ENCODE assay signal across 4 cellular contexts in the genomic region with DNA sequence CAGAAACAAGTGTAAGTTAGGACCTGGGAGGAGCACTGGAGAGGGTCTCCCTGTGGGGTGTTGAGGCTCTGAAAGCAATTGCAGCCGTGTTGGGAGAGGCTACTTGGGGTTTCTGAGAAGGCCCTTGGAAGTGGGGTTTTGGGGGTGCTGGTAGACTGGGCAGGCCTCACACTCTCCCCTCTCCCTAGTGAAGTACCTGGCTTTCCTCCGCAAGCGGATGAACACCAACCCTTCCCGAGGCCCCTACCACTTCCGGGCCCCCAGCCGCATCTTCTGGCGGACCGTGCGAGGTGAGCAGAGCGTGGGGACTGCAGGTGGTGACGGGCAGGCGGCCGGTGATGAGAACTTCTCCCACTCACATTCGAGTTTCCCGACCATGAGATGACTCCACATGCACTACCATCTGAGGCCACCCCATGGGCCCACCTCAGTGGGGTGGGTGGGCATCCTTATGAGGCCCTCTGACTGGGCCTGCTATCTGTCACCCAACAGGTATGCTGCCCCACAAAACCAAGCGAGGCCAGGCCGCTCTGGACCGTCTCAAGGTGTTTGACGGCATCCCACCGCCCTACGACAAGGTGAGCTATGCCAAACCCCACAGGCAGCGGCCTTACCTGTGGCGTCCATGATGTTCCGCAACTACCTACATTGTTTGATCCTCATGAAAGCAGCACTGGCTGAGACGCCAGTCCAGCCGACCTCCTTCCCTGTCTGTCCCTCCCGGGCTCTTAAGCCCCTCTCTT. TPM values are rescaled to one million over a fixed set of nuclear protein-coding genes. Genes with fewer than 3 reads are reported as not detected.
DNase-seq lines count a peak whose midpoint lies in the region; FAIRE-seq and TF ChIP-seq lines count a peak whose summit lies in the region.

No MANE protein-coding gene starts in this region.

- H4K20me1 ChIP-seq in Karpas-422 (ENCODE audit: insufficient read depth, low read depth, low read length) (peaks cover 41% of the 10 kb centered on the region), keratinocyte (ENCODE audit: control insufficient read depth, extremely low read depth, insufficient read depth, low read length) (peaks cover 25% of the 10 kb centered on the region)

- no peak for FAIRE-seq in keratinocyte (lab: Jason Lieb, UNC)

- dilution Hi-C loops in keratinocyte (cut with MboI; ENCODE audit: extremely low pct_ligation_motif_present, low sequenced_read_pairs): no loop called here

- DNase-seq in Karpas-422 (peak; percentile 42), keratinocyte (ENCODE audit: low read depth, low spot score) (no peak), KBM-7 (no peak), A172 (ENCODE audit: low spot score) (no peak)

- H3K9me1 ChIP-seq in keratinocyte (ENCODE audit: control insufficient read depth, extremely low read depth, insufficient read depth, low read length): no peaks in the 10 kb centered on the region

- no peak overlapping the region for H3K27ac ChIP-seq in Karpas-422 (ENCODE audit: low read length)
- peak overlapping the region; percentile 99 for H3K27ac ChIP-seq in keratinocyte (ENCODE audit: control insufficient read depth, insufficient read depth, low read length)

- H3K9ac ChIP-seq in Karpas-422 (ENCODE audit: low read length) (no peak overlapping the region), keratinocyte (ENCODE audit: control insufficient read depth, extremely low read depth, insufficient read depth, low read length) (peak overlapping the region; percentile 100)

- TF ChIP-seq CTCF in keratinocyte (optimal IDR thresholded peaks at IDR 0.05 in 1 of 3, IDR thresholded peaks at IDR 0.05 in 1 of 3, conservative IDR thresholded peaks at IDR 0.05 in 1 of 3; ENCODE audit: extremely low read depth in 1 of 3, insufficient read depth in 2 of 3, low read length in 3 of 3): no peak

- H3K9me3 ChIP-seq in Karpas-422 (ENCODE audit: low read length) (no peaks in the 10 kb centered on the region), keratinocyte (ENCODE audit: control insufficient read depth, low read depth, low read length) (no peaks in the 10 kb centered on the region)

- peaks cover 22% of the 10 kb centered on the region for H3K4me1 ChIP-seq in Karpas-422 (ENCODE audit: low read length)
- peaks cover 9% of the 10 kb centered on the region for H3K4me1 ChIP-seq in keratinocyte (ENCODE audit: control insufficient read depth, extremely low read depth, insufficient read depth, low read length)

- in situ Hi-C loops in KBM-7 (cut with MboI; ENCODE audit: low pct_unique_long_range_greater_than_20kb, low sequenced_read_pairs): no loop called here

- H3K4me2 ChIP-seq in Karpas-422 (ENCODE audit: low read depth, low read length, poor library complexity, severe bottlenecking) (no peak overlapping the region), keratinocyte (ENCODE audit: control insufficient read depth, extremely low read depth, insufficient read depth, low read depth, low read length) (peak overlapping the region; percentile 86)

- H2AFZ ChIP-seq in Karpas-422 (ENCODE audit: low read length) (no peak overlapping the region), keratinocyte (ENCODE audit: control insufficient read depth, low read length) (no peak overlapping the region)

- H3K4me3 ChIP-seq in Karpas-422 (ENCODE audit: low read length): no peak overlapping the region
- peak overlapping the region in 1 of 3 experiments; percentile 90 for H3K4me3 ChIP-seq in keratinocyte (ENCODE audit: control insufficient read depth in 2 of 3, extremely low read depth in 1 of 3, insufficient read depth in 2 of 3, low read depth in 1 of 3, low read length in 3 of 3)

- no peaks in the 10 kb centered on the region for H3K9me2 ChIP-seq in Karpas-422 (replicated peaks; ENCODE audit: insufficient read depth, low read length)

- H3K36me3 ChIP-seq in Karpas-422 (ENCODE audit: insufficient read depth, low read length): peaks cover 45% of the 10 kb centered on the region
- peaks cover 26 to 48% of the 10 kb centered on the region in 2 experiments for H3K36me3 ChIP-seq in keratinocyte (ENCODE audit: control insufficient read depth in 2 of 2, extremely low read depth in 1 of 2, insufficient read depth in 2 of 2, low read length in 2 of 2)

- H3K79me2 ChIP-seq in Karpas-422 (ENCODE audit: low read length) (peaks cover 27% of the 10 kb centered on the region), keratinocyte (ENCODE audit: control insufficient read depth, insufficient read depth, low read length) (peaks cover 37% of the 10 kb centered on the region)

- H3K27me3 ChIP-seq in Karpas-422 (ENCODE audit: low read length): no peaks in the 10 kb centered on the region
- no peaks in the 10 kb centered on the region for H3K27me3 ChIP-seq in keratinocyte (ENCODE audit: control insufficient read depth, extremely low read depth, insufficient read depth, low read length)

RNA-seq across cellular contexts. Expression of gene RPL13A, which starts 3.0 kb away (rescaled TPM):
- 6,359 and 8,659 TPM in 2 replicates for total RNA-seq in Karpas-422 (2014; rRNA removed; shearing (Covaris generic); ENCODE audit: low replicate concordance)
- 1,826 to 4,676 TPM (median 3,383 TPM) in 3 replicates for polyA plus RNA-seq in keratinocyte
- 1,172 TPM for polyA plus RNA-seq in keratinocyte (2011; ENCODE audit: low read depth)
- polyA plus RNA-seq in keratinocyte (2011; cell fraction: cytosol; rRNA removed): 2,271 and 4,389 TPM in 2 replicates
- 847 and 1,123 TPM in 2 replicates for polyA plus RNA-seq in keratinocyte (2011; cell fraction: nucleus; rRNA removed)
- 3,372 and 3,518 TPM in 2 replicates for polyA plus RNA-seq in keratinocyte (2012; ENCODE audit: low replicate concordance)
- polyA minus RNA-seq in keratinocyte: 834 to 2,199 TPM (median 1,514 TPM) in 3 replicates
- polyA minus RNA-seq in keratinocyte (2011; cell fraction: cytosol; rRNA and poly(A)+ RNA removed): 1,948 TPM
- polyA minus RNA-seq in keratinocyte (2011; cell fraction: nucleus; rRNA and poly(A)+ RNA removed): 676 and 708 TPM in 2 replicates
- 1,452 and 1,525 TPM in 2 replicates for total RNA-seq in A172 (2014; rRNA removed; shearing (Covaris generic))

RNA-seq across cellular contexts. Expression of gene RPS11, which starts 5.8 kb away (rescaled TPM):
- total RNA-seq in Karpas-422 (2014; rRNA removed; shearing (Covaris generic); ENCODE audit: low replicate concordance): 6,857 and 9,247 TPM in 2 replicates
- polyA plus RNA-seq in keratinocyte: 2,569 to 3,320 TPM (median 2,868 TPM) in 3 replicates
- 1,199 TPM for polyA plus RNA-seq in keratinocyte (2011; ENCODE audit: low read depth)
- polyA plus RNA-seq in keratinocyte (2011; cell fraction: cytosol; rRNA removed): 3,950 and 4,485 TPM in 2 replicates
- 1,340 and 1,382 TPM in 2 replicates for polyA plus RNA-seq in keratinocyte (2011; cell fraction: nucleus; rRNA removed)
- polyA plus RNA-seq in keratinocyte (2012; ENCODE audit: low replicate concordance): 2,466 and 3,061 TPM in 2 replicates
- polyA minus RNA-seq in keratinocyte: 1,093 to 1,706 TPM (median 1,654 TPM) in 3 replicates
- 920 TPM for polyA minus RNA-seq in keratinocyte (2011; cell fraction: cytosol; rRNA and poly(A)+ RNA removed)
- polyA minus RNA-seq in keratinocyte (2011; cell fraction: nucleus; rRNA and poly(A)+ RNA removed): 160 and 212 TPM in 2 replicates
- 2,104 and 3,140 TPM in 2 replicates for total RNA-seq in A172 (2014; rRNA removed; shearing (Covaris generic))

RNA-seq across cellular contexts. Expression of gene FLT3LG, which starts 16.4 kb away (rescaled TPM):
- 18.8 and 19.3 TPM in 2 replicates for total RNA-seq in Karpas-422 (2014; rRNA removed; shearing (Covaris generic); ENCODE audit: low replicate concordance)
- 0.80 to 1.7 TPM (median 1.3 TPM) in 3 replicates for polyA plus RNA-seq in keratinocyte
- not detected for polyA plus RNA-seq in keratinocyte (2011; ENCODE audit: low read depth)
- polyA plus RNA-seq in keratinocyte (2011; cell fraction: cytosol; rRNA removed): 0.53 and 1.6 TPM in 2 replicates
- 0.76 and 0.95 TPM in 2 replicates for polyA plus RNA-seq in keratinocyte (2011; cell fraction: nucleus; rRNA removed)
- 0.47 and 4.0 TPM in 2 replicates for polyA plus RNA-seq in keratinocyte (2012; ENCODE audit: low replicate concordance)
- 1.2 to 4.6 TPM in 2 of 3 replicates, not detected in the other for polyA minus RNA-seq in keratinocyte
- 2.5 TPM for polyA minus RNA-seq in keratinocyte (2011; cell fraction: cytosol; rRNA and poly(A)+ RNA removed)
- polyA minus RNA-seq in keratinocyte (2011; cell fraction: nucleus; rRNA and poly(A)+ RNA removed): 0.53 TPM in 1 of 2 replicates, not detected in the other
- total RNA-seq in A172 (2014; rRNA removed; shearing (Covaris generic)): 4.7 and 6.2 TPM in 2 replicates

RNA-seq across cellular contexts. Expression of gene FCGRT, which starts 22.0 kb away (rescaled TPM):
- total RNA-seq in Karpas-422 (2014; rRNA removed; shearing (Covaris generic); ENCODE audit: low replicate concordance): 1.8 and 3.5 TPM in 2 replicates
- 12.0 to 12.8 TPM (median 12.3 TPM) in 3 replicates for polyA plus RNA-seq in keratinocyte
- polyA plus RNA-seq in keratinocyte (2011; ENCODE audit: low read depth): 8.2 TPM
- polyA plus RNA-seq in keratinocyte (2011; cell fraction: cytosol; rRNA removed): 4.2 and 9.1 TPM in 2 replicates
- 16.5 and 20.4 TPM in 2 replicates for polyA plus RNA-seq in keratinocyte (2011; cell fraction: nucleus; rRNA removed)
- 15.5 and 20.2 TPM in 2 replicates for polyA plus RNA-seq in keratinocyte (2012; ENCODE audit: low replicate concordance)
- 5.6 to 8.2 TPM (median 5.8 TPM) in 3 replicates for polyA minus RNA-seq in keratinocyte
- 15.2 TPM for polyA minus RNA-seq in keratinocyte (2011; cell fraction: cytosol; rRNA and poly(A)+ RNA removed)
- polyA minus RNA-seq in keratinocyte (2011; cell fraction: nucleus; rRNA and poly(A)+ RNA removed): 5.4 and 7.1 TPM in 2 replicates
- 0.17 and 0.77 TPM in 2 replicates for total RNA-seq in A172 (2014; rRNA removed; shearing (Covaris generic))

RNA-seq across cellular contexts. Expression of gene RCN3, which starts 37.3 kb away (rescaled TPM):
- total RNA-seq in Karpas-422 (2014; rRNA removed; shearing (Covaris generic); ENCODE audit: low replicate concordance): 0.22 TPM in 1 of 2 replicates, not detected in the other
- 0.10 to 0.14 TPM in 2 of 3 replicates, not detected in the other for polyA plus RNA-seq in keratinocyte
- 0.30 TPM for polyA plus RNA-seq in keratinocyte (2011; ENCODE audit: low read depth)
- polyA plus RNA-seq in keratinocyte (2011; cell fraction: cytosol; rRNA removed): 0.11 TPM in 1 of 2 replicates, not detected in the other
- polyA plus RNA-seq in keratinocyte (2011; cell fraction: nucleus; rRNA removed): 0.28 and 0.59 TPM in 2 replicates
- polyA plus RNA-seq in keratinocyte (2012; ENCODE audit: low replicate concordance): 0.23 and 0.45 TPM in 2 replicates
- polyA minus RNA-seq in keratinocyte: 0.30 TPM in 1 of 3 replicates, not detected in the others
- polyA minus RNA-seq in keratinocyte (2011; cell fraction: cytosol; rRNA and poly(A)+ RNA removed): not detected
- not detected in 2 replicates for polyA minus RNA-seq in keratinocyte (2011; cell fraction: nucleus; rRNA and poly(A)+ RNA removed)
- total RNA-seq in A172 (2014; rRNA removed; shearing (Covaris generic)): 0.46 TPM in 1 of 2 replicates, not detected in the other
